Comparison of ENCODE assay signal across 1 cellular context in the genomic region with DNA sequence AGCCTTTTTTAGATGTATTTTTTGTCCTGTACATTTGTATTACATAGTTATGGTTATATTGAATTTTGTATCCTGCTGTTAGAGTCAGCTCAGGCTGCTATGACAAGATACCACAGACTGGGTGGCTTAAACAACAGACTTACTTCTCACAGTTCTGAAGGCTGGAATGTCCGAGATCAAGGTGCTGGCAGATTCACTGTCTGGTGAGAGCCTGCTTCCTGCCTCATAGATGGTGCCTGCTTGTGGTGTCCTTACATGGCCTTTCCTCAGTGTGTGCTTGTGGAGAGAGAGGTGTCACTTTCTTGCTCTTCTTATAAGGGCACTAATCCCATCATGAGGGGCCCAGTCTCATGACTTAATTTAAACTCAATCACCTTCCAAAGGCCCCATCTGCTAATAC.
TF ChIP-seq lines count a peak whose summit lies in the region.

No MANE protein-coding gene starts in this region.

TF ChIP-seq in GM23338, 12 proteins besides CTCF, POLR2A, EP300 and RAD21 (continued from another document):
- TF ChIP-seq, protein P1, sequence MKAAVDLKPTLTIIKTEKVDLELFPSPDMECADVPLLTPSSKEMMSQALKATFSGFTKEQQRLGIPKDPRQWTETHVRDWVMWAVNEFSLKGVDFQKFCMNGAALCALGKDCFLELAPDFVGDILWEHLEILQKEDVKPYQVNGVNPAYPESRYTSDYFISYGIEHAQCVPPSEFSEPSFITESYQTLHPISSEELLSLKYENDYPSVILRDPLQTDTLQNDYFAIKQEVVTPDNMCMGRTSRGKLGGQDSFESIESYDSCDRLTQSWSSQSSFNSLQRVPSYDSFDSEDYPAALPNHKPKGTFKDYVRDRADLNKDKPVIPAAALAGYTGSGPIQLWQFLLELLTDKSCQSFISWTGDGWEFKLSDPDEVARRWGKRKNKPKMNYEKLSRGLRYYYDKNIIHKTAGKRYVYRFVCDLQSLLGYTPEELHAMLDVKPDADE (IDR thresholded peaks at IDR 0.05), result no peak
- no peak for TF ChIP-seq CREB1 (CRISPR knock-in tag; IDR thresholded peaks at IDR 0.05; ENCODE audit: low read depth)
- TF ChIP-seq ZNF462 (CRISPR knock-in tag; IDR thresholded peaks at IDR 0.05), result no peak
- no peak for TF ChIP-seq ZNF331 (CRISPR knock-in tag; IDR thresholded peaks at IDR 0.05; ENCODE audit: low read depth)
